Comparison of ENCODE assay signal across 1 cellular context in the genomic region with DNA sequence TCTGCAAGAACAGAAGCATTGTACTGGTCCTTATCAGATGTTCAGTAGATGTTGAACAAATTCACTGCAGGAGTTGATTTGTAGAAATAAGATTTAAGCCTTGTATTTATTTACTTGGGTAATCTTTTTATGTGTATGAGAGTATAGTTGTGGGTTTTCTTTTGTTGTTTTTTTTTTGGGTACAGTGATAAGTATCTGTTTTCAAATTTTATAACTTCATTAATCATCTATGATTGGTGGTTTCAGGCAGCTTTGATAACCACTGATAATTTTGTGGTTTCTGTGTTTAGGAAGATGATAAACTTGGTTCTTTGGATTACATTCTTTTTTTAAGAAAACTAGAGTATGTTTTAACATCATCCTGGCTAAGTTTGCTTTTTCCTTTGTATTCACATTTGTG.
TF ChIP-seq lines count a peak whose summit lies in the region.

No MANE protein-coding gene starts in this region.

TF ChIP-seq in HEK293, 187 proteins besides CTCF, POLR2A, EP300 and RAD21 (continued from another document and continues in another):
- no peak for TF ChIP-seq TSHZ1 (tag by site-specific recombination; IDR thresholded peaks at IDR 0.05; ENCODE audit: borderline replicate concordance)
- TF ChIP-seq YY1 (tag by site-specific recombination; IDR thresholded peaks at IDR 0.05) = no peak
- no peak for TF ChIP-seq ZNF221 (tag by site-specific recombination; IDR thresholded peaks at IDR 0.05; ENCODE audit: borderline replicate concordance)
- no peak for TF ChIP-seq SCRT2 (tag by site-specific recombination; IDR thresholded peaks at IDR 0.05)
- peak; percentile 43; the same call in 1 of the 2 replicates for TF ChIP-seq AEBP2 (tag by site-specific recombination; IDR thresholded peaks at IDR 0.05; ENCODE audit: borderline replicate concordance)
- no peak for TF ChIP-seq ZNF600 (tag by site-specific recombination; IDR thresholded peaks at IDR 0.05)
- no peak for TF ChIP-seq ZNF624 (tag by site-specific recombination; IDR thresholded peaks at IDR 0.05)
- no peak for TF ChIP-seq ZNF350 (tag by site-specific recombination; IDR thresholded peaks at IDR 0.05)
- TF ChIP-seq BCL11A (tag by site-specific recombination; IDR thresholded peaks at IDR 0.05; ENCODE audit: low read depth) = peak; percentile 87
- TF ChIP-seq ZBTB1 (tag by site-specific recombination; IDR thresholded peaks at IDR 0.05) = no peak
- no peak for TF ChIP-seq ZNF416 (tag by site-specific recombination; IDR thresholded peaks at IDR 0.05)
- TF ChIP-seq ZFHX2 (tag by site-specific recombination; conservative IDR thresholded peaks at IDR 0.05) = no peak
- TF ChIP-seq, protein P1, sequence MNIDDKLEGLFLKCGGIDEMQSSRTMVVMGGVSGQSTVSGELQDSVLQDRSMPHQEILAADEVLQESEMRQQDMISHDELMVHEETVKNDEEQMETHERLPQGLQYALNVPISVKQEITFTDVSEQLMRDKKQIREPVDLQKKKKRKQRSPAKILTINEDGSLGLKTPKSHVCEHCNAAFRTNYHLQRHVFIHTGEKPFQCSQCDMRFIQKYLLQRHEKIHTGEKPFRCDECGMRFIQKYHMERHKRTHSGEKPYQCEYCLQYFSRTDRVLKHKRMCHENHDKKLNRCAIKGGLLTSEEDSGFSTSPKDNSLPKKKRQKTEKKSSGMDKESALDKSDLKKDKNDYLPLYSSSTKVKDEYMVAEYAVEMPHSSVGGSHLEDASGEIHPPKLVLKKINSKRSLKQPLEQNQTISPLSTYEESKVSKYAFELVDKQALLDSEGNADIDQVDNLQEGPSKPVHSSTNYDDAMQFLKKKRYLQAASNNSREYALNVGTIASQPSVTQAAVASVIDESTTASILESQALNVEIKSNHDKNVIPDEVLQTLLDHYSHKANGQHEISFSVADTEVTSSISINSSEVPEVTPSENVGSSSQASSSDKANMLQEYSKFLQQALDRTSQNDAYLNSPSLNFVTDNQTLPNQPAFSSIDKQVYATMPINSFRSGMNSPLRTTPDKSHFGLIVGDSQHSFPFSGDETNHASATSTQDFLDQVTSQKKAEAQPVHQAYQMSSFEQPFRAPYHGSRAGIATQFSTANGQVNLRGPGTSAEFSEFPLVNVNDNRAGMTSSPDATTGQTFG (tag by site-specific recombination; IDR thresholded peaks at IDR 0.05; ENCODE audit: borderline replicate concordance) = no peak
- TF ChIP-seq SCRT1 (tag by site-specific recombination; IDR thresholded peaks at IDR 0.05; ENCODE audit: borderline replicate concordance) = peak; percentile 41; the same call in 1 of the 2 replicates
- no peak for TF ChIP-seq ZNF211 (tag by site-specific recombination; IDR thresholded peaks at IDR 0.05; ENCODE audit: low read depth)
- no peak for TF ChIP-seq ZNF785 (tag by site-specific recombination; IDR thresholded peaks at IDR 0.05)
- TF ChIP-seq, protein P2, sequence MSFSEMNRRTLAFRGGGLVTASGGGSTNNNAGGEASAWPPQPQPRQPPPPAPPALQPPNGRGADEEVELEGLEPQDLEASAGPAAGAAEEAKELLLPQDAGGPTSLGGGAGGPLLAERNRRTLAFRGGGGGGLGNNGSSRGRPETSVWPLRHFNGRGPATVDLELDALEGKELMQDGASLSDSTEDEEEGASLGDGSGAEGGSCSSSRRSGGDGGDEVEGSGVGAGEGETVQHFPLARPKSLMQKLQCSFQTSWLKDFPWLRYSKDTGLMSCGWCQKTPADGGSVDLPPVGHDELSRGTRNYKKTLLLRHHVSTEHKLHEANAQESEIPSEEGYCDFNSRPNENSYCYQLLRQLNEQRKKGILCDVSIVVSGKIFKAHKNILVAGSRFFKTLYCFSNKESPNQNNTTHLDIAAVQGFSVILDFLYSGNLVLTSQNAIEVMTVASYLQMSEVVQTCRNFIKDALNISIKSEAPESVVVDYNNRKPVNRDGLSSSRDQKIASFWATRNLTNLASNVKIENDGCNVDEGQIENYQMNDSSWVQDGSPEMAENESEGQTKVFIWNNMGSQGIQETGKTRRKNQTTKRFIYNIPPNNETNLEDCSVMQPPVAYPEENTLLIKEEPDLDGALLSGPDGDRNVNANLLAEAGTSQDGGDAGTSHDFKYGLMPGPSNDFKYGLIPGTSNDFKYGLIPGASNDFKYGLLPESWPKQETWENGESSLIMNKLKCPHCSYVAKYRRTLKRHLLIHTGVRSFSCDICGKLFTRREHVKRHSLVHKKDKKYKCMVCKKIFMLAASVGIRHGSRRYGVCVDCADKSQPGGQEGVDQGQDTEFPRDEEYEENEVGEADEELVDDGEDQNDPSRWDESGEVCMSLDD (tag by site-specific recombination; IDR thresholded peaks at IDR 0.05) = no peak
- TF ChIP-seq ZNF18 (tag by site-specific recombination; IDR thresholded peaks at IDR 0.05) = 0 out of 2 replicates have a peak, but pooled peaks have one; percentile 43
- TF ChIP-seq, protein P3, sequence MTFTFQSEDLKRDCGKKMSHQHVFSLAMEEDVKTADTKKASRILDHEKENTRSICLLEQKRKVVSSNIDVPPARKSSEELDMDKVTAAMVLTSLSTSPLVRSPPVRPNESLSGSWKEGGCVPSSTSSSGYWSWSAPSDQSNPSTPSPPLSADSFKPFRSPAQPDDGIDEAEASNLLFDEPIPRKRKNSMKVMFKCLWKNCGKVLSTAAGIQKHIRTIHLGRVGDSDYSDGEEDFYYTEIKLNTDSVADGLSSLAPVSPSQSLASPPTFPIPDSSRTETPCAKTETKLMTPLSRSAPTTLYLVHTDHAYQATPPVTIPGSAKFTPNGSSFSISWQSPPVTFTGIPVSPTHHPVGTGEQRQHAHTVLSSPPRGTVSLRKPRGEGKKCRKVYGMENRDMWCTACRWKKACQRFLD (tag by site-specific recombination; IDR thresholded peaks at IDR 0.05) = no peak
- TF ChIP-seq PRDM2 (tag by site-specific recombination; IDR thresholded peaks at IDR 0.05; ENCODE audit: borderline replicate concordance) = no peak
- TF ChIP-seq KLF7 (tag by site-specific recombination; IDR thresholded peaks at IDR 0.05; ENCODE audit: borderline replicate concordance) = peak; percentile 24; the same call in 1 of the 2 replicates
- no peak for TF ChIP-seq ZNF707 (tag by site-specific recombination; IDR thresholded peaks at IDR 0.05)
- no peak for TF ChIP-seq ZSCAN16 (tag by site-specific recombination; IDR thresholded peaks at IDR 0.05)
- no peak for TF ChIP-seq ZNF549 (tag by site-specific recombination; IDR thresholded peaks at IDR 0.05)
- no peak for TF ChIP-seq MYNN (tag by site-specific recombination; IDR thresholded peaks at IDR 0.05; ENCODE audit: borderline replicate concordance)
- no peak for TF ChIP-seq ZNF792 (tag by site-specific recombination; IDR thresholded peaks at IDR 0.05)
- TF ChIP-seq ZNF596 (tag by site-specific recombination; IDR thresholded peaks at IDR 0.05) = no peak
- TF ChIP-seq ZNF214 (tag by site-specific recombination; IDR thresholded peaks at IDR 0.05; ENCODE audit: borderline replicate concordance) = no peak
- TF ChIP-seq ZNF354C (tag by site-specific recombination; IDR thresholded peaks at IDR 0.05; ENCODE audit: borderline replicate concordance, low read depth) = no peak
- no peak for TF ChIP-seq ZNF530 (tag by site-specific recombination; IDR thresholded peaks at IDR 0.05; ENCODE audit: low read depth)
- TF ChIP-seq ZNF777 (tag by site-specific recombination; IDR thresholded peaks at IDR 0.05; ENCODE audit: borderline replicate concordance) = no peak
- TF ChIP-seq ZNF639 (tag by site-specific recombination; IDR thresholded peaks at IDR 0.05) = peak; percentile 86
- TF ChIP-seq ZNF529 (tag by site-specific recombination; IDR thresholded peaks at IDR 0.05; ENCODE audit: insufficient replicate concordance) = no peak
- no peak for TF ChIP-seq ZNF155 (tag by site-specific recombination; IDR thresholded peaks at IDR 0.05)
- 0 out of 2 replicates have a peak, but pooled peaks have one; percentile 28 for TF ChIP-seq ZNF335 (tag by site-specific recombination; conservative IDR thresholded peaks at IDR 0.05)
- TF ChIP-seq ZEB2 (tag by site-specific recombination; IDR thresholded peaks at IDR 0.05) = peak; percentile 92
